7 cellular contexts compared by ENCODE assay signal in genomic region chr16:87189426-87189825, GRCh38.
"Had no signal": no experiment of that assay in that cellular context is flagged by ENCODE, and none has a peak within 500 bp of the region (broad histone marks: within the 10 kb centered on the region; RNA-seq: fewer than 3 reads in every experiment).

No MANE protein-coding gene starts in this region.

- DNase-seq: IMR-90, KBM-7, KG1 had no signal

- H3K27ac ChIP-seq: HL-60, KMS-11 had no signal

- ATAC-seq: HepG2, K562 had no signal

- H3K4me3 ChIP-seq: K562 had no signal
